In the genomic region with DNA sequence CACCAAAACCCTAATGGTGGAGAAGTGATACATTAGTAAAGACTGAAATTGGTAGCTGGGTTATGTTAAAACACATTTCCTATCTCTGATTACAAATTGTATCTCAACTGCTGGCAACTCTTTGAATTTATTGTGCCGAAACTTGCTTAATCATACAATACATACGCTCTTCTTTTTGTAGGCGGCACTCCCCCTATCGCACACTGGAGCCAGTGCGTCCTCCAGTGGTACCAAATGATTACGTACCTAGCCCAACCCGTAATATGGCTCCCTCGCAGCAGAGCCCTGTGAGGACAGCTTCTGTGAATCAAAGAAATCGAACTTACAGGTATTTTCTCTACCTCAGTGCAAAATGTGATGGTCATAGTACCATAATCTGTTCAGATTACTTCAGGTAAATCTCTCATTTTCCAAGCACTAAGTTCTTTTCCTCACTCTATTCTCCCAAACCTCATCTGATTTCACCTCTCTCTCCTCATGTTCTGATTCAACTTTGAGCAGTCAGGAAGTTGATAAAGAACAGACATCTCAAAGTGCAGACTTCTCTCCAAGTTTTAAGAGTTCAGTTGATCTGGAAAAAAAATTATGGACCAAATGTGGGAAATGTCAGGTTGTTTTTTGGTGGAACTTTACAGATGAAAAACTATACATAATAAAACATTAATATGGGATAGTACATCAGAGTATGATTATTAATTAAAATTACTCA, we compare ENCODE assay signal across 10 cellular contexts.
A peak's percentile ranks its signal among the peaks of the same experiment; 100 is the strongest.
DNase-seq lines count a peak whose midpoint lies in the region; ATAC-seq and TF ChIP-seq lines count a peak whose summit lies in the region.
"Had no signal": no experiment of that assay in that cellular context is flagged by ENCODE, and none has a peak within 500 bp of the region (broad histone marks: within the 10 kb centered on the region; RNA-seq: fewer than 3 reads in every experiment).

No MANE protein-coding gene starts in this region.

- no peaks in the 10 kb centered on the region for H3K79me2 ChIP-seq in DND-41 (ENCODE audit: insufficient read depth, low read length)

- TF ChIP-seq CTCF in DND-41 (IDR thresholded peaks at IDR 0.05; ENCODE audit: borderline replicate concordance, extremely low read depth, low read length, poor library complexity, severe bottlenecking) = peak; percentile 28
- peak; percentile 12 for TF ChIP-seq CTCF in HFF-Myc (IDR thresholded peaks at IDR 0.05; ENCODE audit: low read depth, low read length, missing control alignments)
- TF ChIP-seq CTCF in WTC11 (IDR thresholded peaks at IDR 0.05) = peak; percentile 29; the same call in 1 of the 2 replicates
- TF ChIP-seq CTCF in gastroesophageal sphincter (IDR thresholded peaks at IDR 0.05) = no peak

- no peak for TF ChIP-seq EP300 in gastroesophageal sphincter (IDR thresholded peaks at IDR 0.05)

- H3K4me3 Mint-ChIP-seq in WTC11 = no peak overlapping the region
- H3K4me3 Mint-ChIP-seq: activated naive CD4-positive, alpha-beta T cell treated with anti-CD3 and anti-CD28 coated beads for 36 hours had no signal

- H3K9me3 Mint-ChIP-seq in WTC11 = peaks cover 6% of the 10 kb centered on the region

- H3K36me3 Mint-ChIP-seq in WTC11 = peaks cover 46% of the 10 kb centered on the region

- H3K27ac ChIP-seq in DND-41 (ENCODE audit: low read length) = no peak overlapping the region
- no peak overlapping the region for H3K27ac ChIP-seq in gastroesophageal sphincter
- H3K27ac ChIP-seq: skin epidermis had no signal

- H3K27me3 Mint-ChIP-seq in WTC11 (ENCODE audit: low read depth) = no peaks in the 10 kb centered on the region

- H3K36me3 ChIP-seq in DND-41 (ENCODE audit: insufficient read depth, low read length) = peaks cover 47% of the 10 kb centered on the region
- H3K36me3 ChIP-seq in gastroesophageal sphincter = peaks cover 0 to 14% of the 10 kb centered on the region in 2 donors

- POLR2A ChIA-PET in WTC11 (lab: Charles Lee) = no interaction called here

- H3K4me1 ChIP-seq in DND-41 (ENCODE audit: insufficient read depth, low read length) (no peaks in the 10 kb centered on the region), gastroesophageal sphincter (peaks cover 0 to 12% (median 0%) of the 10 kb centered on the region in 3 donors)

- CTCF ChIA-PET in WTC11 (lab: Charles Lee) = interaction anchor here (0.5 to 1.3 kb wide), 3 partner anchors 14 to 421 kb away, joined by 3 read pairs; no protein-coding TSS in a partner anchor

- whole genome bisulfite sequencing in gastroesophageal sphincter (ENCODE audit: low coverage in 1 of 2), 2 donors = 89 to 97% methylated on average over 9 of the region's 9 CpGs

- no peak overlapping the region for H3K4me2 ChIP-seq in DND-41 (ENCODE audit: insufficient read depth, low read length)

- DNase-seq in DND-41 (no peak), HFF-Myc (ENCODE audit: extremely low read depth, low read depth) (no peak), WTC11 (ENCODE audit: low spot score) (peak; percentile 30), iPS-NIHi11 (ENCODE audit: low spot score) (peak; percentile 39), kidney glomerular epithelial cell (lab: John Stamatoyannopoulos, UW) (no peak), H4 (ENCODE audit: low spot score) (no peak)
- DNase-seq: activated naive CD4-positive, alpha-beta T cell treated with anti-CD3 and anti-CD28 coated beads for 36 hours; NCI-H226 had no signal

- H2AFZ ChIP-seq in DND-41 (ENCODE audit: low read depth, low read length) = no peak overlapping the region

- H3K9ac ChIP-seq in DND-41 (ENCODE audit: low read depth, low read length) = no peak overlapping the region

- 0 out of 3 replicates have a peak, but pooled peaks have one; percentile 45 for ATAC-seq in DND-41 (ENCODE audit: insufficient read depth, low read depth)
- ATAC-seq in WTC11 = peak; percentile 66
- ATAC-seq in gastroesophageal sphincter = no peak

- no peak for TF ChIP-seq POLR2A in gastroesophageal sphincter (IDR thresholded peaks at IDR 0.05)

- H3K4me3 ChIP-seq in DND-41 (ENCODE audit: low read depth in 1 of 2, low read length in 2 of 2) = no peak overlapping the region
- no peak overlapping the region for H3K4me3 ChIP-seq in HFF-Myc (replicated peaks; ENCODE audit: low read depth, low read length)
- no peak overlapping the region for H3K4me3 ChIP-seq in gastroesophageal sphincter
- H3K4me3 ChIP-seq: skin epidermis had no signal

- peak overlapping the region; percentile 12 for H3K27ac Mint-ChIP-seq in WTC11
- H3K27ac Mint-ChIP-seq: activated naive CD4-positive, alpha-beta T cell treated with anti-CD3 and anti-CD28 coated beads for 36 hours had no signal

- H3K27me3 ChIP-seq in DND-41 (ENCODE audit: insufficient read depth, low read length, poor library complexity) (no peaks in the 10 kb centered on the region), gastroesophageal sphincter (no peaks in the 10 kb centered on the region)

- H4K20me1 ChIP-seq in DND-41 (ENCODE audit: insufficient read depth, low read length) = no peaks in the 10 kb centered on the region

- peaks cover 12% of the 10 kb centered on the region for H3K4me1 Mint-ChIP-seq in WTC11

- no peaks in the 10 kb centered on the region for H3K9me3 ChIP-seq in DND-41 (ENCODE audit: insufficient read depth, low read length, severe bottlenecking)
- H3K9me3 ChIP-seq in gastroesophageal sphincter = no peaks in the 10 kb centered on the region

TF ChIP-seq in WTC11, 78 proteins besides CTCF, POLR2A, EP300 and RAD21:
- TF ChIP-seq ELF4 (CRISPR knock-in tag; IDR thresholded peaks at IDR 0.05; ENCODE audit: low read depth) (no peak), GABPB1 (CRISPR knock-in tag; IDR thresholded peaks at IDR 0.05) (no peak), ZNF232 (CRISPR knock-in tag; IDR thresholded peaks at IDR 0.05) (no peak), RELA (CRISPR knock-in tag; IDR thresholded peaks at IDR 0.05; ENCODE audit: borderline replicate concordance) (no peak), NR3C1 (CRISPR knock-in tag; conservative IDR thresholded peaks at IDR 0.05; ENCODE audit: low read depth) (no peak)
- TF ChIP-seq, protein P1, sequence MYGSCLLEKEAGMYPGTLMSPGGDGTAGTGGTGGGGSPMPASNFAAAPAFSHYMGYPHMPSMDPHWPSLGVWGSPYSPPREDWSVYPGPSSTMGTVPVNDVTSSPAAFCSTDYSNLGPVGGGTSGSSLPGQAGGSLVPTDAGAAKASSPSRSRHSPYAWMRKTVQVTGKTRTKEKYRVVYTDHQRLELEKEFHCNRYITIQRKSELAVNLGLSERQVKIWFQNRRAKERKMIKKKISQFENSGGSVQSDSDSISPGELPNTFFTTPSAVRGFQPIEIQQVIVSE (CRISPR knock-in tag; IDR thresholded peaks at IDR 0.05; ENCODE audit: borderline replicate concordance) = no peak
- TF ChIP-seq, protein P2, sequence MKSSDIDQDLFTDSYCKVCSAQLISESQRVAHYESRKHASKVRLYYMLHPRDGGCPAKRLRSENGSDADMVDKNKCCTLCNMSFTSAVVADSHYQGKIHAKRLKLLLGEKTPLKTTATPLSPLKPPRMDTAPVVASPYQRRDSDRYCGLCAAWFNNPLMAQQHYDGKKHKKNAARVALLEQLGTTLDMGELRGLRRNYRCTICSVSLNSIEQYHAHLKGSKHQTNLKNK (CRISPR knock-in tag; IDR thresholded peaks at IDR 0.05) = no peak
- TF ChIP-seq, protein P3, sequence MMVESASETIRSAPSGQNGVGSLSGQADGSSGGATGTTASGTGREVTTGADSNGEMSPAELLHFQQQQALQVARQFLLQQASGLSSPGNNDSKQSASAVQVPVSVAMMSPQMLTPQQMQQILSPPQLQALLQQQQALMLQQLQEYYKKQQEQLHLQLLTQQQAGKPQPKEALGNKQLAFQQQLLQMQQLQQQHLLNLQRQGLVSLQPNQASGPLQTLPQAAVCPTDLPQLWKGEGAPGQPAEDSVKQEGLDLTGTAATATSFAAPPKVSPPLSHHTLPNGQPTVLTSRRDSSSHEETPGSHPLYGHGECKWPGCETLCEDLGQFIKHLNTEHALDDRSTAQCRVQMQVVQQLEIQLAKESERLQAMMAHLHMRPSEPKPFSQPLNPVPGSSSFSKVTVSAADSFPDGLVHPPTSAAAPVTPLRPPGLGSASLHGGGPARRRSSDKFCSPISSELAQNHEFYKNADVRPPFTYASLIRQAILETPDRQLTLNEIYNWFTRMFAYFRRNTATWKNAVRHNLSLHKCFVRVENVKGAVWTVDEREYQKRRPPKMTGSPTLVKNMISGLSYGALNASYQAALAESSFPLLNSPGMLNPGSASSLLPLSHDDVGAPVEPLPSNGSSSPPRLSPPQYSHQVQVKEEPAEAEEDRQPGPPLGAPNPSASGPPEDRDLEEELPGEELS (CRISPR knock-in tag; IDR thresholded peaks at IDR 0.05) = no peak

Comparison
In these comparisons a context has a peak if more than half of its experiments do, and no peak if none do; other contexts are left out.
1. DNase-seq: peak in WTC11 (single experiment) and iPS-NIHi11 (single experiment); none in DND-41 (single experiment), HFF-Myc (single experiment), kidney glomerular epithelial cell (single experiment) and H4 (single experiment).
2. CTCF ChIP-seq: peak in DND-41 (single experiment), HFF-Myc (single experiment) and WTC11 (single experiment); none in gastroesophageal sphincter (0 of 4).